8 cellular contexts compared by ENCODE assay signal in genomic region chr12:45050751-45051489, GRCh38. TPM values are rescaled to one million over a fixed set of nuclear protein-coding genes. Genes with fewer than 3 reads are reported as not detected.
DNase-seq lines count a peak whose midpoint lies in the region; ATAC-seq, FAIRE-seq and TF ChIP-seq lines count a peak whose summit lies in the region.

TSS of gene DBX2 (minus strand) at chr12:45051099. CDS start at chr12:45050927, 172 bp downstream.

- FAIRE-seq in small intestine (lab: Jason Lieb, UNC) = no peak

- intact Hi-C loops in ascending aorta (cut with DNase I) = no loop called here

- no peaks in the 10 kb centered on the region for H3K27me3 ChIP-seq in ascending aorta
- peaks cover 87% of the 10 kb centered on the region for H3K27me3 ChIP-seq in iPS-20b (ENCODE audit: insufficient read depth, low read length)
- H3K27me3 ChIP-seq in small intestine (ENCODE audit: control insufficient read depth in 2 of 2, insufficient read depth in 2 of 2, low read length in 2 of 2) = peaks cover 7 to 9% of the 10 kb centered on the region in 2 donors

- H3K4me1 ChIP-seq in ascending aorta = peaks cover 0 to 3% of the 10 kb centered on the region in 2 donors
- no peaks in the 10 kb centered on the region; the same call in 1 of the 2 replicates for H3K4me1 ChIP-seq in iPS-20b (ENCODE audit: insufficient read depth, low read length)
- H3K4me1 ChIP-seq in small intestine (ENCODE audit: control insufficient read depth in 2 of 2, insufficient read depth in 1 of 2, low read depth in 1 of 2, low read length in 1 of 2) = no peaks in the 10 kb centered on the region

- H3K4me3 Mint-ChIP-seq in stimulated activated naive CD8-positive, alpha-beta T cell treated with anti-CD3 and anti-CD28 coated beads, Interleukin-15, Interleukin-2, amounts not matched to agents 100 ng/mL and 50 ng/mL, for 24 hours = peak within 1 kb of the TSS; percentile 54

- no peak for ATAC-seq in HG03045 (IDR thresholded peaks at IDR 0.05; ENCODE audit: unreplicated experiment)

- H3K4me3 ChIP-seq in ascending aorta (peak within 1 kb of the TSS; percentile 47 to 71), iPS-20b (ENCODE audit: low read length) (peak within 1 kb of the TSS; percentile 77), small intestine (ENCODE audit: low read depth in 1 of 2, low read length in 2 of 2) (no peak within 1 kb of the TSS)

- WGBS in small intestine, 3 donors = 1 to 5% (median 3%) methylated on average over 53 to 69 of the region's 69 CpGs

- no peaks in the 10 kb centered on the region for H3K9me3 ChIP-seq in ascending aorta
- H3K9me3 ChIP-seq in iPS-20b (ENCODE audit: insufficient read depth, low read depth, low read length) = no peaks in the 10 kb centered on the region
- H3K9me3 ChIP-seq in small intestine (ENCODE audit: control insufficient read depth, low read depth) = no peaks in the 10 kb centered on the region

- no peaks in the 10 kb centered on the region for H3K36me3 Mint-ChIP-seq in stimulated activated naive CD8-positive, alpha-beta T cell treated with anti-CD3 and anti-CD28 coated beads, Interleukin-15, Interleukin-2, amounts not matched to agents 100 ng/mL and 50 ng/mL, for 24 hours (ENCODE audit: low read depth)

- peak in 2 of 3 experiments; percentile 61 to 78 for DNase-seq in NCI-H1417 (lab: John Stamatoyannopoulos, UW)
- DNase-seq in NCI-H1417 treated with DMSO at 0.1 percent for 48 hours (lab: John Stamatoyannopoulos, UW) = no peak
- no peak for DNase-seq in ascending aorta (ENCODE audit: low spot score in 2 of 2)
- DNase-seq in activated CD4-positive, CD25-positive, alpha-beta regulatory T cell treated with anti-CD3 and anti-CD28 coated beads, Interleukin-2, amount 50 U/mL, for 72 hours = no peak
- DNase-seq in small intestine = no peak

- no peak within 1 kb of the TSS for H3K27ac Mint-ChIP-seq in stimulated activated naive CD8-positive, alpha-beta T cell treated with anti-CD3 and anti-CD28 coated beads, Interleukin-15, Interleukin-2, amounts not matched to agents 100 ng/mL and 50 ng/mL, for 24 hours

- H3K9me3 Mint-ChIP-seq in stimulated activated naive CD8-positive, alpha-beta T cell treated with anti-CD3 and anti-CD28 coated beads, Interleukin-15, Interleukin-2, amounts not matched to agents 100 ng/mL and 50 ng/mL, for 24 hours = no peaks in the 10 kb centered on the region

- TF ChIP-seq CTCF in ascending aorta (IDR thresholded peaks at IDR 0.05) = no peak

- no peak within 1 kb of the TSS for H3K9ac ChIP-seq in iPS-20b (ENCODE audit: low read depth, low read length)

- H3K27ac ChIP-seq in ascending aorta = no peak within 1 kb of the TSS
- no peak within 1 kb of the TSS for H3K27ac ChIP-seq in iPS-20b (ENCODE audit: low read length)
- no peak within 1 kb of the TSS for H3K27ac ChIP-seq in small intestine (ENCODE audit: low read depth in 1 of 2, low read length in 1 of 2)

- peaks cover 65% of the 10 kb centered on the region for H3K27me3 Mint-ChIP-seq in stimulated activated naive CD8-positive, alpha-beta T cell treated with anti-CD3 and anti-CD28 coated beads, Interleukin-15, Interleukin-2, amounts not matched to agents 100 ng/mL and 50 ng/mL, for 24 hours

- peaks cover 4% of the 10 kb centered on the region for H3K4me1 Mint-ChIP-seq in stimulated activated naive CD8-positive, alpha-beta T cell treated with anti-CD3 and anti-CD28 coated beads, Interleukin-15, Interleukin-2, amounts not matched to agents 100 ng/mL and 50 ng/mL, for 24 hours (ENCODE audit: low read depth)

- no peaks in the 10 kb centered on the region for H3K36me3 ChIP-seq in ascending aorta
- H3K36me3 ChIP-seq in iPS-20b (ENCODE audit: insufficient read depth, low read depth, low read length) = no peaks in the 10 kb centered on the region
- H3K36me3 ChIP-seq in small intestine (ENCODE audit: control insufficient read depth in 2 of 2, insufficient read depth in 2 of 2, low read length in 2 of 2) = no peaks in the 10 kb centered on the region

RNA-seq across cellular contexts. Expression of gene DBX2, which starts in this region (rescaled TPM):
- not detected for total RNA-seq in ascending aorta
- under 1 TPM in 1 of 3 donors, not detected in 2; 0.01 TPM for polyA plus RNA-seq in small intestine

Comparison
In these comparisons a context has a peak if more than half of its experiments do, and no peak if none do; other contexts are left out.
1. DNase-seq: peak in NCI-H1417 (2 of 3); none in NCI-H1417 treated with DMSO at 0.1 percent for 48 hours (single experiment), ascending aorta (0 of 2), activated CD4-positive, CD25-positive, alpha-beta regulatory T cell treated with anti-CD3 and anti-CD28 coated beads, Interleukin-2, amount 50 U/mL, for 72 hours (single experiment) and small intestine (single experiment).
2. H3K4me3 ChIP-seq: peak in ascending aorta (2 of 2) and iPS-20b (single experiment); none in small intestine (0 of 2).